20 cellular contexts compared by ENCODE assay signal in the genomic region with DNA sequence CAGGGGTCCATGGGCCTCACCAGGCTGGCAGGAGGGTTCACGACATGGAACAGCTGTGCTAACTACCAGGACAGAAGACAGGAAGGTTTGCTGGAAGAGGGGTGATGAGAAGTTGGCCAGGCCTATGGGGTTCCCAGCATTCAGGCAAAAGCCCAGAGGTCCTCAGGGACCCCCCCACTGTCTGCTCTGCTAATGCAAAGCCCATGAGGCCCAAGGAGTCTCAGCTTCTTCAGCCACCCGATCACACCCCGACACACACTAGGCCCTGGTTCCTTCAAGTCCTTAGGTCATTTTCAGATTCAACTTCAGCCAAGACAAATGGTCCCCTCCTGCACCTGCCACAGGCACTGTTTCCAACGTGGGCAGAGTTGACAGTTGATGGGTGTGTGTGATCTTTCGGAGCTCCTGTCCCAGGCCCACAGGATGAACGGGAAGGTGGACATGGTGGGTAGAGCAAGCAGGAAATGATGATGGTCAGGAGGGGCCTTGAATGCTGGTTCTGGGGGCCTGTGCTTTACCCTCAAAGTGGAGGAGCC. TPM values are rescaled to one million over a fixed set of nuclear protein-coding genes. Genes with fewer than 3 reads are reported as not detected.
DNase-seq lines count a peak whose midpoint lies in the region; ATAC-seq, FAIRE-seq and TF ChIP-seq lines count a peak whose summit lies in the region.
"Had no signal": no experiment of that assay in that cellular context is flagged by ENCODE, and none has a peak within 500 bp of the region (broad histone marks: within the 10 kb centered on the region; RNA-seq: fewer than 3 reads in every experiment).

No MANE protein-coding gene starts in this region.

- no peak overlapping the region for H3K4me3 ChIP-seq in RWPE2 (ENCODE audit: severe bottlenecking)
- no peak overlapping the region for H3K4me3 ChIP-seq in H1 (ENCODE audit: extremely low read depth in 1 of 4, insufficient read depth in 2 of 4, low read depth in 3 of 4, low read length in 4 of 4)
- H3K4me3 ChIP-seq in neural progenitor cell = no peak overlapping the region
- no peak overlapping the region for H3K4me3 ChIP-seq in spleen
- H3K4me3 ChIP-seq: BLaER1 treated with 17β-estradiol and CSF1 and Interleukin-3, amounts not matched to agents 10 nM and 100 nM; GM12878; GM23338 had no signal

- H3F3A ChIP-seq in neural progenitor cell (ENCODE audit: low read depth) = no peaks in the 10 kb centered on the region

- no peak overlapping the region for H3K23ac ChIP-seq in H1 (ENCODE audit: insufficient read length)

- CTCF ChIA-PET in H1 (lab: Charles Lee; ENCODE audit: partially characterized antibody) = interaction anchor here (1.3 to 2.7 kb wide), 4 partner anchors 18 to 181 kb away, joined by 3 to 8 read pairs (median 6); no protein-coding TSS in a partner anchor

- H3K4me1 ChIP-seq in RWPE2 (ENCODE audit: insufficient read depth, poor library complexity, severe bottlenecking) (no peaks in the 10 kb centered on the region), H1 (replicated peaks in 1 of 4; ENCODE audit: control insufficient read depth in 3 of 4, insufficient read depth in 4 of 4, low read length in 3 of 4) (peaks cover 0 to 11% (median 3%) of the 10 kb centered on the region in 4 experiments; a peak in 3 of 7 replicates), neural progenitor cell (peaks cover 3% of the 10 kb centered on the region), spleen (peaks cover 0 to 3% (median 0%) of the 10 kb centered on the region in 6 donors)

- H3K27ac ChIP-seq in RWPE2 (ENCODE audit: poor library complexity, severe bottlenecking) (no peak overlapping the region), H1 (ENCODE audit: low read depth, low read length) (no peak overlapping the region), neural progenitor cell (no peak overlapping the region), spleen (no peak overlapping the region), caudate nucleus (ENCODE audit: low read depth, low read length) (no peak overlapping the region)
- H3K27ac ChIP-seq: BLaER1 treated with 17β-estradiol and CSF1 and Interleukin-3, amounts not matched to agents 10 nM and 100 nM had no signal

- no peaks in the 10 kb centered on the region for H3K79me1 ChIP-seq in H1 (ENCODE audit: low read depth, low read length)

- no peaks in the 10 kb centered on the region for H3K27me3 ChIP-seq in RWPE2 (ENCODE audit: insufficient read depth, poor library complexity, severe bottlenecking)
- H3K27me3 ChIP-seq in H1 (replicated peaks in 1 of 4; ENCODE audit: control insufficient read depth in 3 of 4, extremely low read depth in 1 of 4, insufficient read depth in 3 of 4, low read length in 3 of 4) = peaks cover 0 to 12% (median 8%) of the 10 kb centered on the region in 4 experiments; a peak in 6 of 7 replicates
- H3K27me3 ChIP-seq in neural progenitor cell = peaks cover 15% of the 10 kb centered on the region
- peaks cover 0 to 42% (median 0%) of the 10 kb centered on the region in 7 donors for H3K27me3 ChIP-seq in spleen (replicated peaks in 1 of 7)

- no peak overlapping the region for H3K4ac ChIP-seq in H1 (replicated peaks; ENCODE audit: insufficient read length, low read depth, low read length)

- TF ChIP-seq POLR2A in H1 (IDR thresholded peaks at IDR 0.05; ENCODE audit: control extremely low read depth in 1 of 2, low read depth in 2 of 2, low read length in 2 of 2) = no peak
- no peak for TF ChIP-seq POLR2A in spleen (IDR thresholded peaks at IDR 0.05)

- POLR2A ChIA-PET in H1 (lab: Charles Lee; ENCODE audit: partially characterized antibody) = interaction anchor here (0.7 kb wide), 1 partner anchor 58 kb away, joined by 3 read pairs; no protein-coding TSS in a partner anchor

- H2BK120ac ChIP-seq in H1 (replicated peaks; ENCODE audit: low read depth, low read length) = no peak overlapping the region

- H4K8ac ChIP-seq in H1 (ENCODE audit: extremely low read depth, insufficient read depth, low read length) = peak overlapping the region; percentile 31; the same call in 1 of the 2 replicates

- no peak overlapping the region for H2BK15ac ChIP-seq in H1 (ENCODE audit: low read length)

- H3K9me3 ChIP-seq in RWPE2 (ENCODE audit: severe bottlenecking) (peaks cover 6% of the 10 kb centered on the region), H1 (ENCODE audit: insufficient read depth in 2 of 2, low read depth in 1 of 2, low read length in 1 of 2) (no peaks in the 10 kb centered on the region), neural progenitor cell (ENCODE audit: low read depth) (no peaks in the 10 kb centered on the region), spleen (no peaks in the 10 kb centered on the region)

- no peaks in the 10 kb centered on the region for H3K36me3 Mint-ChIP-seq in neural progenitor cell
- H3K36me3 Mint-ChIP-seq: CD8-positive, alpha-beta T cell had no signal

- intact Hi-C loops in spleen (cut with DNase I; ENCODE audit: low total_unique reads) = no loop called here

- H3K23me2 ChIP-seq in H1 (ENCODE audit: low read depth, low read length) = peaks cover 2% of the 10 kb centered on the region; the same call in 1 of the 2 replicates

- H3K4me2 ChIP-seq in H1 (ENCODE audit: insufficient read depth in 1 of 2, low read depth in 2 of 2, low read length in 2 of 2) = no peak overlapping the region
- H3K4me2 ChIP-seq in neural progenitor cell = no peak overlapping the region
- H3K4me2 ChIP-seq: BLaER1 treated with 17β-estradiol and CSF1 and Interleukin-3, amounts not matched to agents 10 nM and 100 nM; GM23338 had no signal

- H2AK5ac ChIP-seq in H1 (ENCODE audit: low read depth, low read length) = no peak overlapping the region

- no peak overlapping the region for H2AFZ ChIP-seq in H1 (ENCODE audit: low read length)
- H2AFZ ChIP-seq in neural progenitor cell (replicated peaks) = no peak overlapping the region
- H2AFZ ChIP-seq: GM23338 had no signal

- peaks cover 11% of the 10 kb centered on the region for H3K27me3 Mint-ChIP-seq in neural progenitor cell (ENCODE audit: insufficient read depth, low read depth)

- peaks cover 2% of the 10 kb centered on the region for H3K9me3 Mint-ChIP-seq in neural progenitor cell
- H3K9me3 Mint-ChIP-seq: CD8-positive, alpha-beta T cell had no signal

- H4K5ac ChIP-seq in H1 (ENCODE audit: insufficient read length, low read depth, low read length) = no peak overlapping the region

- peak; percentile 34 for DNase-seq in RWPE2 (ENCODE audit: low spot score)
- DNase-seq in H1 (ENCODE audit: low read depth in 1 of 2, low spot score in 2 of 2) = no peak
- no peak for DNase-seq in neural progenitor cell (ENCODE audit: low spot score)
- DNase-seq in spleen = peak; percentile 20
- DNase-seq in effector CD4-positive, alpha-beta T cell = no peak
- DNase-seq in caudate nucleus (lab: John Stamatoyannopoulos, UW) = no peak
- no peak for DNase-seq in HK-2 (ENCODE audit: unreplicated experiment)
- DNase-seq: Calu3; CD8-positive, alpha-beta T cell; GF-D8; KBM-7; MV-4-11; NCI-H187; NCI-H2107; NCI-H2227 treated with DMSO at 0.1 percent for 48 hours; NCI-H524; NCI-H82 had no signal

- H2BK12ac ChIP-seq in H1 (ENCODE audit: low read depth, low read length) = no peak overlapping the region

- H3K36me3 ChIP-seq in RWPE2 (ENCODE audit: low read depth) = no peaks in the 10 kb centered on the region
- H3K36me3 ChIP-seq in H1 (ENCODE audit: control insufficient read depth in 2 of 4, insufficient read depth in 4 of 4, low read length in 3 of 4) = no peaks in the 10 kb centered on the region
- H3K36me3 ChIP-seq in neural progenitor cell = no peaks in the 10 kb centered on the region
- no peaks in the 10 kb centered on the region for H3K36me3 ChIP-seq in spleen
- H3K36me3 ChIP-seq: BLaER1 treated with 17β-estradiol and CSF1 and Interleukin-3, amounts not matched to agents 10 nM and 100 nM had no signal

- H3K4me1 Mint-ChIP-seq in neural progenitor cell = peaks cover 14% of the 10 kb centered on the region

- 93% methylated on average over 6 of the region's 6 CpGs; no CpG with 5 or more reads in 1 of the 2 experiments for WGBS in H1 (ENCODE audit: extremely low coverage in 1 of 2, insufficient coverage in 1 of 2, insufficient read length in 1 of 2, insufficient replicate concordance in 2 of 2, low coverage in 1 of 2, low lambda C conversion rate in 2 of 2, missing lambda C conversion rate in 1 of 2), 2 experiments
- 70 to 88% (median 79%) methylated on average over 4 to 6 of the region's 6 CpGs for WGBS in spleen, 5 donors

- H3K56ac ChIP-seq in H1 (replicated peaks; ENCODE audit: insufficient read length, low read depth, low read length) = no peak overlapping the region

- TF ChIP-seq EP300 in H1 (IDR thresholded peaks at IDR 0.05; ENCODE audit: borderline replicate concordance in 1 of 2, low read depth in 2 of 2, low read length in 2 of 2) = no peak

- H2BK5ac ChIP-seq in H1 (ENCODE audit: low read depth, low read length) = no peak overlapping the region

- H4K91ac ChIP-seq in H1 (replicated peaks; ENCODE audit: insufficient read length, low read length) = no peak overlapping the region

- H2BK20ac ChIP-seq in H1 (ENCODE audit: low read length) = no peak overlapping the region

- H3K27ac Mint-ChIP-seq in neural progenitor cell = peak overlapping the region; percentile 62
- H3K27ac Mint-ChIP-seq: CD8-positive, alpha-beta T cell; GM23338 had no signal

- no peak for ATAC-seq in RWPE2 (ENCODE audit: low read depth)
- ATAC-seq: CD8-positive, alpha-beta T cell; GM12878 had no signal

- TF ChIP-seq CTCF in RWPE2 (IDR thresholded peaks at IDR 0.05; ENCODE audit: poor library complexity, severe bottlenecking) (no peak), H1 (IDR thresholded peaks at IDR 0.05; ENCODE audit: control extremely low read depth in 1 of 3, insufficient read depth in 1 of 3, low read depth in 1 of 3, low read length in 3 of 3) (no peak), neural progenitor cell (IDR thresholded peaks at IDR 0.05) (no peak), spleen (IDR thresholded peaks at IDR 0.05 in 8 of 11, conservative IDR thresholded peaks at IDR 0.05 in 3 of 11) (no peak)

- H3K4me3 Mint-ChIP-seq in neural progenitor cell = no peak overlapping the region
- H3K4me3 Mint-ChIP-seq: CD8-positive, alpha-beta T cell; GM23338 had no signal

- H3K18ac ChIP-seq in H1 (ENCODE audit: extremely low read depth, low read length) = no peak overlapping the region

- TF ChIP-seq RAD21 in H1 (IDR thresholded peaks at IDR 0.05 in 1 of 2, conservative IDR thresholded peaks at IDR 0.05 in 1 of 2; ENCODE audit: low read depth in 2 of 2, low read length in 2 of 2) = no peak

- no peak overlapping the region for H3K9ac ChIP-seq in H1 (replicated peaks in 1 of 4; ENCODE audit: extremely low read depth in 1 of 4, low read depth in 3 of 4, low read length in 3 of 4)
- H3K9ac ChIP-seq in neural progenitor cell = no peak overlapping the region
- H3K9ac ChIP-seq: BLaER1 treated with 17β-estradiol and CSF1 and Interleukin-3, amounts not matched to agents 10 nM and 100 nM had no signal

- no peaks in the 10 kb centered on the region for H4K20me1 ChIP-seq in H1 (replicated peaks in 1 of 2; ENCODE audit: control insufficient read depth in 1 of 2, insufficient read depth in 2 of 2, low read length in 2 of 2)
- H4K20me1 ChIP-seq in neural progenitor cell (ENCODE audit: low read depth) = no peaks in the 10 kb centered on the region

- H3K79me2 ChIP-seq in H1 (ENCODE audit: control insufficient read depth in 1 of 2, insufficient read depth in 2 of 2, low read length in 2 of 2) = no peaks in the 10 kb centered on the region
- no peaks in the 10 kb centered on the region for H3K79me2 ChIP-seq in neural progenitor cell (ENCODE audit: low read depth)

- H3K14ac ChIP-seq in H1 (ENCODE audit: insufficient read length) = no peak overlapping the region

- FAIRE-seq in H1 (lab: Jason Lieb, UNC) = no peak
- FAIRE-seq: GM12878 had no signal

RNA-seq across cellular contexts. Expression of a gene that starts 20.4 kb away (rescaled TPM):
- total RNA-seq in H1 (2021; fragmentation: NEBNext Ultra II Directional; extraction: Animal tissue kit (Norgen Biotek cat#: 25700)) = 5.2 and 7.3 TPM in 2 replicates
- polyA plus RNA-seq in H1 (2011; rRNA removed) (6.6 and 9.6 TPM in 2 replicates), spleen (10 to 100 TPM in 1 of 3 donors, 1 to 10 TPM in 2; 4.0 to 16.8 (median 4.4) TPM)
- polyA plus RNA-seq in H1 (2011; cell fraction: cytosol; rRNA removed) = 7.9 TPM
- 14.4 TPM for polyA plus RNA-seq in H1 (2011; cell fraction: nucleus; rRNA removed)
- 2.3 to 4.9 TPM (median 4.4 TPM) in 4 replicates for polyA plus RNA-seq in H1 (2012, experiment 1 of 2)
- polyA plus RNA-seq in H1 (2012, experiment 2 of 2) = 2.0 TPM
- polyA plus RNA-seq in H1 (2013, experiment 1 of 2) = 3.2 TPM
- polyA plus RNA-seq in H1 (2013, experiment 2 of 2) = 3.3 TPM
- polyA minus RNA-seq in H1 (2011; rRNA and poly(A)+ RNA removed) = 3.6 and 6.4 TPM in 2 replicates
- polyA minus RNA-seq in H1 (2011; cell fraction: cytosol; rRNA and poly(A)+ RNA removed) = 3.4 TPM
- polyA minus RNA-seq in H1 (2011; cell fraction: nucleus; rRNA and poly(A)+ RNA removed) = 7.3 TPM
- total RNA-seq in neural progenitor cell (ENCODE audit: low replicate concordance) (1.2 and 3.0 TPM in 2 replicates), spleen (100 to 1,000 TPM in 1 of 7 donors, 10 to 100 TPM in 6; 44.0 to 101 (median 64.5) TPM)
- total RNA-seq: Calu3; CD8-positive, alpha-beta T cell had no signal

Comparison
In these comparisons a context has a peak if more than half of its experiments do, and no peak if none do; other contexts are left out.
1. DNase-seq: peak in RWPE2 (single experiment) and spleen (single experiment); none in H1 (0 of 2), neural progenitor cell (single experiment), effector CD4-positive, alpha-beta T cell (single experiment), caudate nucleus (0 of 61) and HK-2 (single experiment).